In the genomic region with DNA sequence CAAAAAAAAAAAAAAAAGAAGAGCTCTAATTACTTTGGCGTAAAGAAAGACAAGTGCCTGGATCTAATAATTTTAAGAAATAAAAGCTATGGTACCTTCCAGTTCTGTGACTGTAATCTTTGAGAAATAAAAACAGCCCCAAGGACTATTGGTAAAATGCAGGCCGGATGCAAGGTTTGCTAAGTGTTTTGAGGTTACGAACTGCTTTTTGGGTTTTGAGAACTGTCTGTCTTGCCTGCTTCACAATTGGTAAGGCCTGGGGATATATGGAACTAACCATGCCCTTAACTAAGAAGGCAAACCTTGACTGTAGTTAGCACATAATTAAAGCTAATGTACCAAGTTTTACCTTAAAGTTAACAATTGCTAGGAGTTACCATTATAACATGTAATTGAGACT, we compare ENCODE assay signal across 22 cellular contexts.
DNase-seq lines count a peak whose midpoint lies in the region; ATAC-seq and TF ChIP-seq lines count a peak whose summit lies in the region.
"Had no signal": no experiment of that assay in that cellular context is flagged by ENCODE, and none has a peak within 500 bp of the region (broad histone marks: within the 10 kb centered on the region; RNA-seq: fewer than 3 reads in every experiment).

No MANE protein-coding gene starts in this region.

- H3K27ac Mint-ChIP-seq in activated B cell treated with CpG ODN at 0.5 μM for 24 hours (peak overlapping the region; percentile 86), WTC11 (no peak overlapping the region)
- H3K27ac Mint-ChIP-seq: CD8-positive, alpha-beta T cell had no signal

- H3K27ac ChIP-seq in DOHH2 (ENCODE audit: low read depth, low read length) (peak overlapping the region; percentile 93), Karpas-422 (ENCODE audit: low read length) (peak overlapping the region; percentile 91)
- H3K27ac ChIP-seq: A549; BLaER1 treated with 17β-estradiol and CSF1 and Interleukin-3, amounts not matched to agents 10 nM and 100 nM; KMS-11 had no signal

- peaks cover 10% of the 10 kb centered on the region for H3K36me3 Mint-ChIP-seq in activated B cell treated with CpG ODN at 0.5 μM for 24 hours (ENCODE audit: low read depth)
- H3K36me3 Mint-ChIP-seq in WTC11: peaks cover 3% of the 10 kb centered on the region
- H3K36me3 Mint-ChIP-seq: CD8-positive, alpha-beta T cell had no signal

- intact Hi-C loops in activated B cell treated with CpG ODN at 0.5 μM for 24 hours (cut with micrococcal nuclease): loop anchor here (2.0 to 10.0 kb wide), 5 partner anchors 42 to 572 kb away; partner anchors contain the start of gene CBLB

- POLR2A ChIA-PET in activated B cell treated with CpG ODN at 0.5 μM for 24 hours (lab: Charles Lee): interaction anchor here (0.6 to 1.0 kb wide), 7 partner anchors 8 to 697 kb away, joined by 3 to 5 read pairs (median 3); no protein-coding TSS in a partner anchor
- POLR2A ChIA-PET in WTC11 (lab: Charles Lee): no interaction called here

- H3K9me2 ChIP-seq in DOHH2 (replicated peaks; ENCODE audit: control insufficient read depth, low read length): no peaks in the 10 kb centered on the region
- H3K9me2 ChIP-seq in Karpas-422 (replicated peaks; ENCODE audit: insufficient read depth, low read length): no peaks in the 10 kb centered on the region
- H3K9me2 ChIP-seq: SK-N-SH had no signal

- H3K9me3 ChIP-seq in DOHH2 (ENCODE audit: control insufficient read depth, insufficient read depth, low read length) (no peaks in the 10 kb centered on the region), Karpas-422 (ENCODE audit: low read length) (no peaks in the 10 kb centered on the region; the same call in 1 of the 2 replicates)
- H3K9me3 ChIP-seq: A549, SK-N-SH had no signal

- ATAC-seq in activated B cell treated with CpG ODN at 0.5 μM for 24 hours (ENCODE audit: low read depth): no peak
- ATAC-seq in WTC11: no peak
- ATAC-seq: A549; CD8-positive, alpha-beta T cell; PC-3 had no signal

- H3K9ac ChIP-seq in Karpas-422 (ENCODE audit: low read length): peak overlapping the region; percentile 91
- H3K9ac ChIP-seq: BLaER1 treated with 17β-estradiol and CSF1 and Interleukin-3, amounts not matched to agents 10 nM and 100 nM; KMS-11; SK-N-SH had no signal

- H3K27me3 Mint-ChIP-seq in activated B cell treated with CpG ODN at 0.5 μM for 24 hours (no peaks in the 10 kb centered on the region), WTC11 (ENCODE audit: low read depth) (no peaks in the 10 kb centered on the region)

- H3K27me3 ChIP-seq in DOHH2 (ENCODE audit: control insufficient read depth, low read length) (no peaks in the 10 kb centered on the region), Karpas-422 (ENCODE audit: low read length) (no peaks in the 10 kb centered on the region)
- H3K27me3 ChIP-seq: BLaER1 treated with 17β-estradiol and CSF1 and Interleukin-3, amounts not matched to agents 10 nM and 100 nM had no signal

- DNase-seq in Karpas-422: peak; percentile 63
- DNase-seq in activated B cell treated with CpG ODN at 0.5 μM for 24 hours: no peak
- DNase-seq in H4 (ENCODE audit: low spot score): no peak
- DNase-seq in WTC11 (ENCODE audit: low spot score): no peak
- no peak for DNase-seq in OCI-M2 (lab: John Stamatoyannopoulos, UW; ENCODE audit: unreplicated experiment)
- no peak for DNase-seq in NCI-H446 treated with DMSO at 0.1 percent for 48 hours (lab: John Stamatoyannopoulos, UW)
- DNase-seq: CD8-positive, alpha-beta T cell; DMS53; NCI-H1092; NCI-H146; NCI-H2081 treated with DMSO at 0.1 percent for 48 hours; NCI-H748 treated with DMSO at 0.1 percent for 48 hours; NK-92 treated with Interleukin-12 subunit alpha and Interleukin-12 subunit beta, amount 100 ng/mL, for 24 hours; PC-3; RPMI8226; SHP77 treated with DMSO at 0.1 percent for 48 hours; SK-N-SH had no signal

- no peaks in the 10 kb centered on the region for H3K9me3 Mint-ChIP-seq in activated B cell treated with CpG ODN at 0.5 μM for 24 hours
- peaks cover 8% of the 10 kb centered on the region for H3K9me3 Mint-ChIP-seq in WTC11
- H3K9me3 Mint-ChIP-seq: CD8-positive, alpha-beta T cell had no signal

- CTCF ChIA-PET in activated B cell treated with CpG ODN at 0.5 μM for 24 hours (lab: Charles Lee): no interaction called here
- CTCF ChIA-PET in WTC11 (lab: Charles Lee): no interaction called here

- H2AFZ ChIP-seq in Karpas-422 (ENCODE audit: low read length): no peak overlapping the region

- TF ChIP-seq CTCF in DOHH2 (IDR thresholded peaks at IDR 0.05; ENCODE audit: low read depth, low read length, poor library complexity, severe bottlenecking): no peak
- no peak for TF ChIP-seq CTCF in GM12875 (IDR thresholded peaks at IDR 0.05; ENCODE audit: borderline replicate concordance, insufficient read depth, low read depth, low read length)
- no peak for TF ChIP-seq CTCF in activated B cell treated with CpG ODN at 0.5 μM for 24 hours (IDR thresholded peaks at IDR 0.05)
- no peak for TF ChIP-seq CTCF in WTC11 (IDR thresholded peaks at IDR 0.05)

- H3K79me2 ChIP-seq in DOHH2 (ENCODE audit: control insufficient read depth, low read length) (peaks cover 46% of the 10 kb centered on the region), Karpas-422 (ENCODE audit: low read length) (peaks cover 37% of the 10 kb centered on the region)

- H3K4me1 ChIP-seq in DOHH2 (ENCODE audit: control insufficient read depth, low read length) (peaks cover 38% of the 10 kb centered on the region), Karpas-422 (ENCODE audit: low read length) (peaks cover 36% of the 10 kb centered on the region)
- H3K4me1 ChIP-seq: A549; BLaER1 treated with 17β-estradiol and CSF1 and Interleukin-3, amounts not matched to agents 10 nM and 100 nM had no signal

- H3K4me2 ChIP-seq in DOHH2 (ENCODE audit: low read length) (peak overlapping the region; percentile 95), Karpas-422 (ENCODE audit: low read depth, low read length, poor library complexity, severe bottlenecking) (peak overlapping the region; percentile 90)
- H3K4me2 ChIP-seq: A549; BLaER1 treated with 17β-estradiol and CSF1 and Interleukin-3, amounts not matched to agents 10 nM and 100 nM; KMS-11; SK-N-SH had no signal

- H3K4me3 ChIP-seq in DOHH2 (ENCODE audit: low read length): peak overlapping the region; percentile 92
- H3K4me3 ChIP-seq in GM12875 (ENCODE audit: low read depth, low read length): peak overlapping the region; percentile 79
- peak overlapping the region; percentile 85 for H3K4me3 ChIP-seq in Karpas-422 (ENCODE audit: low read length)
- H3K4me3 ChIP-seq: A549; BLaER1 treated with 17β-estradiol and CSF1 and Interleukin-3, amounts not matched to agents 10 nM and 100 nM had no signal

- H4K20me1 ChIP-seq in DOHH2 (ENCODE audit: control insufficient read depth, insufficient read depth, low read depth, low read length) (no peaks in the 10 kb centered on the region), Karpas-422 (ENCODE audit: insufficient read depth, low read depth, low read length) (no peaks in the 10 kb centered on the region)
- H4K20me1 ChIP-seq: BLaER1 treated with 17β-estradiol and CSF1 and Interleukin-3, amounts not matched to agents 10 nM and 100 nM had no signal

- H3K4me3 Mint-ChIP-seq in activated B cell treated with CpG ODN at 0.5 μM for 24 hours (peak overlapping the region; percentile 86), WTC11 (no peak overlapping the region)
- H3K4me3 Mint-ChIP-seq: CD8-positive, alpha-beta T cell had no signal

- H3K36me3 ChIP-seq in DOHH2 (ENCODE audit: control insufficient read depth, low read length) (peaks cover 29% of the 10 kb centered on the region), Karpas-422 (ENCODE audit: insufficient read depth, low read length) (peaks cover 19% of the 10 kb centered on the region; the same call in 1 of the 2 replicates)
- H3K36me3 ChIP-seq: BLaER1 treated with 17β-estradiol and CSF1 and Interleukin-3, amounts not matched to agents 10 nM and 100 nM had no signal

- H3F3A ChIP-seq in DOHH2 (ENCODE audit: control insufficient read depth, insufficient read depth): peaks cover 7% of the 10 kb centered on the region; the same call in 1 of the 2 replicates

- H3K4me1 Mint-ChIP-seq in activated B cell treated with CpG ODN at 0.5 μM for 24 hours (peaks cover 42% of the 10 kb centered on the region), WTC11 (peaks cover 14% of the 10 kb centered on the region)

TF ChIP-seq in WTC11, 78 proteins besides CTCF, POLR2A, EP300 and RAD21 (continues in another document):
- TF ChIP-seq ZNF263 (CRISPR knock-in tag; IDR thresholded peaks at IDR 0.05; ENCODE audit: low read depth) (no peak), NFYB (CRISPR knock-in tag; conservative IDR thresholded peaks at IDR 0.05; ENCODE audit: low read depth) (no peak), PRRX2 (CRISPR knock-in tag; IDR thresholded peaks at IDR 0.05) (no peak), KAT7 (CRISPR knock-in tag; IDR thresholded peaks at IDR 0.05; ENCODE audit: borderline replicate concordance) (no peak), SMAD3 (CRISPR knock-in tag; IDR thresholded peaks at IDR 0.05; ENCODE audit: borderline replicate concordance) (no peak), NR2C2 (CRISPR knock-in tag; IDR thresholded peaks at IDR 0.05) (no peak), ATF1 (CRISPR knock-in tag; IDR thresholded peaks at IDR 0.05) (no peak), TP53 (CRISPR knock-in tag; IDR thresholded peaks at IDR 0.05) (no peak), FOXJ3 (CRISPR knock-in tag; IDR thresholded peaks at IDR 0.05; ENCODE audit: borderline replicate concordance) (no peak)
- TF ChIP-seq, protein P1, sequence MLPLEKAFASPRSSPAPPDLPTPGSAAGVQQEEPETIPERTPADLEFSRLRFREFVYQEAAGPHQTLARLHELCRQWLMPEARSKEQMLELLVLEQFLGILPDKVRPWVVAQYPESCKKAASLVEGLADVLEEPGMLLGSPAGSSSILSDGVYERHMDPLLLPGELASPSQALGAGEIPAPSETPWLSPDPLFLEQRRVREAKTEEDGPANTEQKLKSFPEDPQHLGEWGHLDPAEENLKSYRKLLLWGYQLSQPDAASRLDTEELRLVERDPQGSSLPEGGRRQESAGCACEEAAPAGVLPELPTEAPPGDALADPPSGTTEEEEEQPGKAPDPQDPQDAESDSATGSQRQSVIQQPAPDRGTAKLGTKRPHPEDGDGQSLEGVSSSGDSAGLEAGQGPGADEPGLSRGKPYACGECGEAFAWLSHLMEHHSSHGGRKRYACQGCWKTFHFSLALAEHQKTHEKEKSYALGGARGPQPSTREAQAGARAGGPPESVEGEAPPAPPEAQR (CRISPR knock-in tag; IDR thresholded peaks at IDR 0.05): no peak
